ENCODE assay signal across 8 cellular contexts in the genomic region with DNA sequence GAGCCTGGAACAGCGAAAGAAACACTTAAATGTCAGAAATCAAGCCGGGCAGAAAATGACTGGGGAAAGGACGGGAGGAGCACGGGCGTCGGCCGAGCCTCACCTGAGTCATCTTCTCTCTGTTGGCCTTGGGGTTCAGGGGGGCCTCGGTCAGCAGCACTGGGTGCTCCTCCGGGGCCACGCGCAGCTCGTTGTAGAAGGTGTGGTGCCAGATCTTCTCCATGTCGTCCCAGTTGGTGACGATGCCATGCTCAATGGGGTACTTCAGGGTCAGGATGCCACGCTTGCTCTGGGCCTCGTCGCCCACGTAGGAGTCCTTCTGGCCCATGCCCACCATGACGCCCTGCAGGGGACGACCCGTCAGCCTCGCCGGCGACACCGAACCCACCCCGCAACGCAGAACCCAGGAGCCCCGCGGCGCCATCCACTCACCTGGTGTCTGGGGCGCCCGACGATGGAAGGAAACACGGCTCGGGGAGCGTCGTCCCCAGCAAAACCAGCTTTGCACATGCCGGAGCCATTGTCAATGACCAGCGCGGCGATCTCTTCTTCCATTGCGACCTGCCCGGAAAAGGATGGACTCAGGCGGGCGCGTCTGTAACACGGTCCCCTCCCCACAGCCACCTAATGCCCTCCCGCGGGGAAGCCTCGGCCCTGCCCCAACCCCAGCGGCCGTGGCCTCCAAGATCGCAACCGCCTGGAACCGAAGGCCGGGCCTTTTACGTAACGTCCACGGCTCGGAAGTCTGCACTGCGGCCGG. TPM values are rescaled to one million over a fixed set of nuclear protein-coding genes. Genes with fewer than 3 reads are reported as not detected.
DNase-seq lines count a peak whose midpoint lies in the region; ATAC-seq and TF ChIP-seq lines count a peak whose summit lies in the region.

No MANE protein-coding gene starts in this region.

- H3K27me3 Mint-ChIP-seq in stimulated activated naive B cell treated with anti-CD40 and anti-IgM and Interleukin-4, amounts not matched to agents 10 μg/mL and 1 μg/mL and 100 μg/mL, for 72 hours, result no peaks in the 10 kb centered on the region

- peaks cover 34% of the 10 kb centered on the region for H4K20me1 ChIP-seq in OCI-LY7 (ENCODE audit: insufficient read depth, low read length)

- peaks cover 25 to 58% of the 10 kb centered on the region in 2 donors for H3K4me1 Mint-ChIP-seq in stimulated activated naive B cell treated with anti-CD40 and anti-IgM and Interleukin-4, amounts not matched to agents 10 μg/mL and 1 μg/mL and 100 μg/mL, for 72 hours

- H3K36me3 Mint-ChIP-seq in stimulated activated naive B cell treated with anti-CD40 and anti-IgM and Interleukin-4, amounts not matched to agents 10 μg/mL and 1 μg/mL and 100 μg/mL, for 72 hours, result peaks cover 51 to 62% of the 10 kb centered on the region in 2 donors

- peak overlapping the region; percentile 100 for H3K27ac Mint-ChIP-seq in stimulated activated naive B cell treated with anti-CD40 and anti-IgM and Interleukin-4, amounts not matched to agents 10 μg/mL and 1 μg/mL and 100 μg/mL, for 72 hours

- H3K36me3 ChIP-seq in OCI-LY7 (ENCODE audit: insufficient read depth, low read length), result peaks cover 42% of the 10 kb centered on the region

- peak overlapping the region; percentile 68 for H3K27ac ChIP-seq in OCI-LY7 (ENCODE audit: low read depth, low read length, poor library complexity, severe bottlenecking)

- in situ Hi-C loops in astrocyte of the spinal cord (cut with HindIII; ENCODE audit: low sequenced_read_pairs), result loop anchor here (10.0 kb wide), 1 partner anchor 107 kb away; no protein-coding TSS in a partner anchor

- H3K4me3 ChIP-seq in OCI-LY7 (ENCODE audit: low read depth, low read length, poor library complexity, severe bottlenecking) (peak overlapping the region; percentile 90), astrocyte of the spinal cord (ENCODE audit: low read depth, low read length) (peak overlapping the region; percentile 88)

- H3K4me3 Mint-ChIP-seq in stimulated activated naive B cell treated with anti-CD40 and anti-IgM and Interleukin-4, amounts not matched to agents 10 μg/mL and 1 μg/mL and 100 μg/mL, for 72 hours, result peak overlapping the region; percentile 95 to 100

- H3K4me1 ChIP-seq in OCI-LY7 (ENCODE audit: insufficient read depth, low read length, poor library complexity, severe bottlenecking), result peaks cover 50% of the 10 kb centered on the region

- ATAC-seq in GM19395 (IDR thresholded peaks at IDR 0.05; ENCODE audit: unreplicated experiment) (peak; percentile 8), HG03342 (IDR thresholded peaks at IDR 0.05; ENCODE audit: unreplicated experiment) (no peak), GM18867 (IDR thresholded peaks at IDR 0.05; ENCODE audit: unreplicated experiment) (no peak)
- ATAC-seq in stimulated activated naive B cell treated with anti-CD40 and anti-IgM and Interleukin-4, amounts not matched to agents 10 μg/mL and 1 μg/mL and 100 μg/mL, for 72 hours (replicated peaks), result no peak

- CTCF ChIA-PET in OCI-LY7 (lab: Charles Lee; ENCODE audit: unreplicated experiment), result no interaction called here

- no peak for TF ChIP-seq CTCF in OCI-LY7 (conservative IDR thresholded peaks at IDR 0.05; ENCODE audit: low read length)
- no peak for TF ChIP-seq CTCF in astrocyte of the spinal cord (IDR thresholded peaks at IDR 0.05; ENCODE audit: low read depth, low read length)

- DNase-seq in OCI-LY7 (ENCODE audit: low spot score), result peak; percentile 52
- DNase-seq in astrocyte of the spinal cord (ENCODE audit: low read depth, low spot score), result no peak
- DNase-seq in kidney tubule cell (ENCODE audit: low spot score), result peak; percentile 58
- DNase-seq in stimulated activated naive B cell treated with anti-CD40 and anti-IgM and Interleukin-4, amounts not matched to agents 10 μg/mL and 1 μg/mL and 100 μg/mL, for 72 hours, result no peak
- no peak for DNase-seq in effector CD8-positive, alpha-beta T cell (lab: John Stamatoyannopoulos, UW)

- H3K79me2 ChIP-seq in OCI-LY7 (ENCODE audit: insufficient read depth, low read depth, low read length), result peaks cover 51% of the 10 kb centered on the region

- H3K9me3 Mint-ChIP-seq in stimulated activated naive B cell treated with anti-CD40 and anti-IgM and Interleukin-4, amounts not matched to agents 10 μg/mL and 1 μg/mL and 100 μg/mL, for 72 hours, result peaks cover 0 to 3% of the 10 kb centered on the region in 2 donors

- no TSS peak for BruUV-seq in OCI-LY7 (replicated peaks; lab: Mats Ljungman, UMichigan)

- intact Hi-C loops in OCI-LY7 (cut with micrococcal nuclease; ENCODE audit: unreplicated experiment), result loop anchor here (2.0 to 10.0 kb wide), 3 partner anchors 117 to 585 kb away; a partner anchor contains a TSS

- no peak overlapping the region for H2AFZ ChIP-seq in OCI-LY7 (ENCODE audit: low read length)

- H3K9me2 ChIP-seq in OCI-LY7 (ENCODE audit: insufficient read depth, low read length), result no peaks in the 10 kb centered on the region

- POLR2A ChIA-PET in OCI-LY7 (lab: Charles Lee), result interaction anchor here (0.9 kb wide), 1 partner anchor 27 kb away, joined by 3 read pairs; no protein-coding TSS in a partner anchor

- peak overlapping the region; percentile 97 for H3K4me2 ChIP-seq in OCI-LY7 (ENCODE audit: low read length)

- no peaks in the 10 kb centered on the region for H3K9me3 ChIP-seq in OCI-LY7 (ENCODE audit: low read length)

RNA-seq across cellular contexts. Expression of a gene that starts 0.6 kb away (rescaled TPM):
- 2,245 and 2,707 TPM in 2 replicates for total RNA-seq in OCI-LY7 (2014; rRNA removed; shearing (Covaris generic))
- total RNA-seq in OCI-LY7 (2022), result 2,459 and 2,894 TPM in 2 replicates

RNA-seq across cellular contexts. Expression of a gene that starts 16.2 kb away (rescaled TPM):
- 1.3 and 1.6 TPM in 2 replicates for total RNA-seq in OCI-LY7 (2014; rRNA removed; shearing (Covaris generic))
- total RNA-seq in OCI-LY7 (2022), result 4.3 and 6.7 TPM in 2 replicates

RNA-seq across cellular contexts. Expression of a gene that starts 40.2 kb away (rescaled TPM):
- total RNA-seq in OCI-LY7 (2014; rRNA removed; shearing (Covaris generic)), result 51.1 and 65.2 TPM in 2 replicates
- total RNA-seq in OCI-LY7 (2022), result 64.4 and 74.2 TPM in 2 replicates

Comparison
In these comparisons a context has a peak if more than half of its experiments do, and no peak if none do; other contexts are left out.
1. DNase-seq: peak in OCI-LY7 (single experiment) and kidney tubule cell (single experiment); none in astrocyte of the spinal cord (single experiment), stimulated activated naive B cell treated with anti-CD40 and anti-IgM and Interleukin-4, amounts not matched to agents 10 μg/mL and 1 μg/mL and 100 μg/mL, for 72 hours (single experiment) and effector CD8-positive, alpha-beta T cell (single experiment).